17 cellular contexts compared by ENCODE assay signal in the genomic region with DNA sequence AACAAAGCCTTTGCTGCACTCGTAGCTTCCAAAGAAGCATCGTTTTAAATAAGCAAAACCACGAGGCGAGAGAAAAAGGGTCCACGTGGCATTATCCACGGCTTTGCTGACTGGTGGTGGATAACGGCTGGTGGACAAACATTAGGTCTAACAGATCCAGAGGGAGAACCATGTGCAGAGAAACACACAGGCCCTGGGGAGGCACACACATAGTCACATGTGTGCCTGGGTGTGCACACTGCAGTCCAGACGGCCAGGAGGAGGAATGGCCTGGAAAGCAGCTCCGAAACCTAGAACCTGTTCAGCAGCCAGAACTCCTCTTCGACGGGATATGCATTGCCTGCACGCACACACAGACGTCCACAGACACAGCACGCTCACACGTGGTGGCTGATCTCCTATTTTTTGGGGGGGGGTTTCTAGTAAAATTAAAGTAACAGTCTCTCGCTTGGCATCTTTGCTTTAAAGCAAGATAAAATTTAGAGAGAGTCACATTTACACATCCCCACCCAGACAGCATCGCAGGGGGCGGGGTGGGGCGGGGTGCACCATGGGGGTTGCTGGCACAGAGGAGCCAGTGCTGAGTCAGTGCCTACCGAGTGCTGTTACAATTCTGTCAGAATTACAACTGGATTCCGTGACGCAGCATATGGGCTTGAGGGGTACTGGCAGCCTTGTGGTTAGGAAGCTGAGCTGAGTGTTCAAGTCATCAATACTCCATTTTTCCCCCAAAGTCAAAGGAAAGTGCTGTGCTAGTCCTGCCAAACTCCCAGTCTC.
"Had no signal": no experiment of that assay in that cellular context is flagged by ENCODE, and none has a peak within 500 bp of the region (broad histone marks: within the 10 kb centered on the region; RNA-seq: fewer than 3 reads in every experiment).

No MANE protein-coding gene starts in this region.

- H3K9me3 ChIP-seq: prostate gland, suprapubic skin had no signal

- H3K4me3 ChIP-seq: prostate gland, suprapubic skin had no signal

- ATAC-seq: activated CD4-positive, alpha-beta T cell treated with anti-CD3 and anti-CD28 coated beads for 36 hours; effector memory CD8-positive, alpha-beta T cell; left cardiac atrium; naive thymus-derived CD4-positive, alpha-beta T cell; sciatic nerve had no signal

- H3K4me1 ChIP-seq: prostate gland had no signal

- H3K36me3 ChIP-seq: brain microvascular endothelial cell, prostate gland, suprapubic skin had no signal

- DNase-seq: activated CD4-positive, alpha-beta memory T cell treated with anti-CD3 and anti-CD28 coated beads, Interleukin-2, amount 10 ng/mL, durations not matched to agents 7 days and 5 days; activated CD4-positive, alpha-beta T cell treated with anti-CD3 and anti-CD28 coated beads for 36 hours; activated CD8-positive, alpha-beta memory T cell treated with anti-CD3 and anti-CD28 coated beads, Interleukin-2, amount 50 U/mL, for 48 hours; activated naive CD4-positive, alpha-beta T cell treated with Interleukin-2 at 50 U/mL for 16 hours; brain microvascular endothelial cell; cerebellar nuclear complex; effector memory CD8-positive, alpha-beta T cell; left cardiac atrium; naive thymus-derived CD4-positive, alpha-beta T cell; stimulated activated CD4-positive, alpha-beta T cell treated with anti-CD3 and anti-CD28 coated beads, Interleukin-12 subunit alpha, Interleukin-12 subunit beta, amount 100 ng/mL, for 4 hours; stimulated activated naive CD4-positive, alpha-beta T cell treated with Interleukin-2 at 50 U/mL for 16 hours; T-helper 9 cell had no signal

- H3K27ac ChIP-seq: brain microvascular endothelial cell, epithelial cell of prostate, prostate gland, suprapubic skin, VCaP had no signal
